Comparison of ENCODE assay signal across 8 cellular contexts in the genomic region with DNA sequence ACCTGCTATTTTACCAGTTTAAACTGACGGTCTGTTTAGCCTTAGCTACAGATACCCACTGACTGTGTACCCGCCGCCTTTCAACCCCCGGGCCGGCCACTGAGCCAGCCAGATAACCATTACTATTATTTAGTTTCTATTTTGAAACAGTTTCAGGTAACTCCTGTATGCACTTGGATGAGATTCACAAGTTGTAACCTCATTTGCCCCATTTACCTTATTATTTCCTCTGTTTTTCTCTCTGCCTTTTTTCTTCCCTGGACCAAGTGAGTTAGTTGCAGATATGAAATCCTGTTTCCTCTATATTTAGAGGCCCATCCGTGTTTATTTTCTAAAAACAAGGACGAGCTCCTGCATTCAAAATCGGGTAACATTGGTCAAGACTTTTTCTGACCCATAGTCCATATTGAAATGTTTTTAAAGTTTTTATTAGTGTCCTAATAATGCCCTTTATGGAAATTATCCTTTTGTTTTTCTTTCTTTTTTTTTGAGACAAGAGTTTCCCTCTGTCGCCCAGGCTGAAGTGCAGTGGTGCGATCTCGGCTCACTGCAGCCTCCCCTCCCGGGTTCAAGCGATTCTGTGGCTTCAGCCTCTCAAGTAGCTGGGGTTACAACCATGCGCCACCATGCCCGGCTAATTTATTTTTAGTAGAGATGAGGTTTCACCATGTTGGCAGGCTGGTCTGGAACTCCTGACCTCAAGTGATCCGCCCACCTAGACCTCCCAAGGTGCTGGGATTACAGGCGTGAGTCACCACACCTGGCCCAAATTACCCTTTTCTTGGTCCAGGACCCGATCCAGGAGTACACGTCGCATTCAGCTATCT. TPM values are rescaled to one million over a fixed set of nuclear protein-coding genes. Genes with fewer than 3 reads are reported as not detected.
DNase-seq lines count a peak whose midpoint lies in the region; ATAC-seq, FAIRE-seq and TF ChIP-seq lines count a peak whose summit lies in the region.

No MANE protein-coding gene starts in this region.

- peaks cover 10% of the 10 kb centered on the region for H3K36me3 ChIP-seq in cardiac muscle cell
- peaks cover 0 to 38% of the 10 kb centered on the region in 2 donors for H3K36me3 ChIP-seq in left lung

- no peaks in the 10 kb centered on the region for H3K9me3 Mint-ChIP-seq in activated naive CD8-positive, alpha-beta T cell (ENCODE audit: low read depth)
- no peaks in the 10 kb centered on the region for H3K9me3 Mint-ChIP-seq in type B pancreatic cell

- DNase-seq in cardiac muscle cell (ENCODE audit: low read depth in 1 of 2, low spot score in 1 of 2) (no peak), Right ventricle myocardium inferior (ENCODE audit: missing footprints) (no peak), left lung (no peak), type B pancreatic cell (ENCODE audit: extremely low spot score, unreplicated experiment) (no peak), frontal cortex (ENCODE audit: low spot score in 2 of 2) (no peak)

- TF ChIP-seq CTCF in cardiac muscle cell (IDR thresholded peaks at IDR 0.05; ENCODE audit: low read depth, low read length) (no peak), left lung (IDR thresholded peaks at IDR 0.05) (no peak), type B pancreatic cell (conservative IDR thresholded peaks at IDR 0.05) (no peak)

- H3K4me3 ChIP-seq in cardiac muscle cell (peak overlapping the region; percentile 51), left lung (peak overlapping the region; percentile 55 to 61)

- H3K36me3 Mint-ChIP-seq in activated naive CD8-positive, alpha-beta T cell = no peaks in the 10 kb centered on the region
- no peaks in the 10 kb centered on the region for H3K36me3 Mint-ChIP-seq in type B pancreatic cell

- H3K4me1 Mint-ChIP-seq in activated naive CD8-positive, alpha-beta T cell (ENCODE audit: low read depth) = peaks cover 42% of the 10 kb centered on the region
- peaks cover 8% of the 10 kb centered on the region for H3K4me1 Mint-ChIP-seq in type B pancreatic cell (ENCODE audit: unreplicated experiment)

- H3K4me1 ChIP-seq in cardiac muscle cell (ENCODE audit: low read depth) (no peaks in the 10 kb centered on the region), left lung (peaks cover 14 to 32% of the 10 kb centered on the region in 2 donors)

- peak overlapping the region; percentile 93 for H3K4me3 Mint-ChIP-seq in activated naive CD8-positive, alpha-beta T cell
- H3K4me3 Mint-ChIP-seq in type B pancreatic cell = peak overlapping the region; percentile 93

- no peak for ATAC-seq in Right ventricle myocardium inferior
- no peak for ATAC-seq in left lung
- no peak for ATAC-seq in activated CD4-positive, CD25-positive, alpha-beta regulatory T cell treated with anti-CD3 and anti-CD28 coated beads, Interleukin-2, amount 50 U/mL, for 24 hours
- ATAC-seq in GM19328 (IDR thresholded peaks at IDR 0.05; ENCODE audit: unreplicated experiment) = no peak

- no peaks in the 10 kb centered on the region for H3K27me3 ChIP-seq in cardiac muscle cell
- no peaks in the 10 kb centered on the region for H3K27me3 ChIP-seq in left lung

- peak overlapping the region; percentile 92 for H3K27ac Mint-ChIP-seq in activated naive CD8-positive, alpha-beta T cell
- peak overlapping the region; percentile 98 for H3K27ac Mint-ChIP-seq in type B pancreatic cell

- intact Hi-C loops in Right ventricle myocardium inferior (cut with DNase I) = loop anchor here (1.0 to 2.0 kb wide), 2 partner anchors 26 to 35 kb away; partner anchors contain the start of genes CENPB and MAVS
- intact Hi-C loops in left lung (cut with DNase I) = no loop called here

- H3K27ac ChIP-seq in cardiac muscle cell (peak overlapping the region; percentile 98), left lung (peak overlapping the region; percentile 97 to 100)

- H3K9me3 ChIP-seq in cardiac muscle cell (ENCODE audit: low read depth) = no peaks in the 10 kb centered on the region
- H3K9me3 ChIP-seq in left lung = no peaks in the 10 kb centered on the region

- no peak for FAIRE-seq in frontal cortex (lab: Jason Lieb, UNC)

- no peaks in the 10 kb centered on the region for H3K27me3 Mint-ChIP-seq in activated naive CD8-positive, alpha-beta T cell
- peaks cover 6% of the 10 kb centered on the region for H3K27me3 Mint-ChIP-seq in type B pancreatic cell

RNA-seq across cellular contexts. Expression of gene AP5S1, which starts 0.8 kb away (rescaled TPM):
- 7.6 and 15.5 TPM in 2 replicates for total RNA-seq in cardiac muscle cell
- 4.7 and 22.9 TPM in 2 replicates for polyA plus RNA-seq in cardiac muscle cell
- total RNA-seq in Right ventricle myocardium inferior = 9.8 TPM
- total RNA-seq in left lung = 10 to 100 TPM; 12.7 to 13.6 TPM
- total RNA-seq in type B pancreatic cell (ENCODE audit: low replicate concordance) = 10.4 and 11.1 TPM in 2 replicates
- total RNA-seq in frontal cortex = 4.1 TPM

RNA-seq across cellular contexts. Expression of gene CDC25B, which starts 25.0 kb away (rescaled TPM):
- total RNA-seq in cardiac muscle cell (16.9 and 59.9 TPM in 2 replicates), Right ventricle myocardium inferior (10.1 TPM), left lung (100 to 1,000 TPM; 111 to 121 TPM), type B pancreatic cell (ENCODE audit: low replicate concordance) (34.8 and 51.1 TPM in 2 replicates), frontal cortex (6.1 TPM)
- polyA plus RNA-seq in cardiac muscle cell = 9.7 and 31.7 TPM in 2 replicates

RNA-seq across cellular contexts. Expression of gene MAVS, which starts 25.5 kb away (rescaled TPM):
- total RNA-seq in cardiac muscle cell (34.7 and 40.9 TPM in 2 replicates), Right ventricle myocardium inferior (35.0 TPM), left lung (10 to 100 TPM; 37.3 to 38.7 TPM), type B pancreatic cell (ENCODE audit: low replicate concordance) (44.5 and 52.2 TPM in 2 replicates), frontal cortex (6.9 TPM)
- 15.0 and 19.8 TPM in 2 replicates for polyA plus RNA-seq in cardiac muscle cell

RNA-seq across cellular contexts. Expression of gene CENPB, which starts 34.6 kb away (rescaled TPM):
- 45.0 and 47.6 TPM in 2 replicates for total RNA-seq in cardiac muscle cell
- polyA plus RNA-seq in cardiac muscle cell = 10.5 and 12.5 TPM in 2 replicates
- total RNA-seq in Right ventricle myocardium inferior = 68.2 TPM
- total RNA-seq in left lung = 10 to 100 TPM; 78.5 to 94.5 TPM
- total RNA-seq in type B pancreatic cell (ENCODE audit: low replicate concordance) = 63.2 and 68.7 TPM in 2 replicates
- 58.3 TPM for total RNA-seq in frontal cortex

RNA-seq across cellular contexts. Expression of gene SPEF1, which starts 39.9 kb away (rescaled TPM):
- total RNA-seq in cardiac muscle cell (0.95 and 1.6 TPM in 2 replicates), Right ventricle myocardium inferior (0.14 TPM), left lung (1 to 10 TPM in 1 of 2 donors, under 1 TPM in 1; 0.26 to 2.8 TPM), type B pancreatic cell (ENCODE audit: low replicate concordance) (0.55 and 3.0 TPM in 2 replicates), frontal cortex (0.41 TPM)
- polyA plus RNA-seq in cardiac muscle cell = 0.61 and 1.2 TPM in 2 replicates
